Comparison of ENCODE assay signal across 13 cellular contexts in genomic region chr16:29192329-29193247, GRCh38.
DNase-seq lines count a peak whose midpoint lies in the region; ATAC-seq and TF ChIP-seq lines count a peak whose summit lies in the region.
"Had no signal": no experiment of that assay in that cellular context is flagged by ENCODE, and none has a peak within 500 bp of the region (broad histone marks: within the 10 kb centered on the region; RNA-seq: fewer than 3 reads in every experiment).

No MANE protein-coding gene starts in this region.

- ATAC-seq in WTC11: no peak
- ATAC-seq: effector memory CD8-positive, alpha-beta T cell; mucosa of descending colon had no signal

- H3K27me3 Mint-ChIP-seq in nephron progenitor cell (ENCODE audit: low read depth, poor library complexity): peaks cover 7% of the 10 kb centered on the region
- peaks cover 0 to 2% of the 10 kb centered on the region in 2 donors for H3K27me3 Mint-ChIP-seq in CD8-positive, alpha-beta memory T cell
- no peaks in the 10 kb centered on the region for H3K27me3 Mint-ChIP-seq in WTC11 (ENCODE audit: low read depth)
- H3K27me3 Mint-ChIP-seq: effector memory CD8-positive, alpha-beta T cell had no signal

- TF ChIP-seq EP300 in ovary (IDR thresholded peaks at IDR 0.05): no peak

- H3K4me3 ChIP-seq in cardiac fibroblast (replicated peaks in 1 of 2; ENCODE audit: low read depth in 2 of 2, low read length in 2 of 2) (no peak overlapping the region), ovary (no peak overlapping the region)
- H3K4me3 ChIP-seq in CD8-positive, alpha-beta memory T cell (ENCODE audit: low read length): no peak overlapping the region
- H3K4me3 ChIP-seq: GM23248, mucosa of descending colon had no signal

- H3K36me3 ChIP-seq in ovary: no peaks in the 10 kb centered on the region
- H3K36me3 ChIP-seq in CD8-positive, alpha-beta memory T cell (ENCODE audit: insufficient read depth, low read length): no peaks in the 10 kb centered on the region

- TF ChIP-seq CTCF in GM13977 (IDR thresholded peaks at IDR 0.05; ENCODE audit: extremely low read depth, insufficient read depth, missing control alignments): peak; percentile 19
- peak; percentile 8 for TF ChIP-seq CTCF in cardiac fibroblast (IDR thresholded peaks at IDR 0.05; ENCODE audit: low read depth, low read length)
- no peak for TF ChIP-seq CTCF in ovary (IDR thresholded peaks at IDR 0.05)
- TF ChIP-seq CTCF in nephron progenitor cell (IDR thresholded peaks at IDR 0.05): no peak
- TF ChIP-seq CTCF in WTC11 (IDR thresholded peaks at IDR 0.05): no peak

- peaks cover 4% of the 10 kb centered on the region for H3K4me1 ChIP-seq in ovary (ENCODE audit: insufficient read depth)
- no peaks in the 10 kb centered on the region for H3K4me1 ChIP-seq in CD8-positive, alpha-beta memory T cell (ENCODE audit: insufficient read depth, low read length)

- CTCF ChIA-PET in CD8-positive, alpha-beta memory T cell (lab: Charles Lee): no interaction called here
- CTCF ChIA-PET in WTC11 (lab: Charles Lee): no interaction called here

- H3K27ac Mint-ChIP-seq in nephron progenitor cell (no peak overlapping the region), WTC11 (no peak overlapping the region)
- H3K27ac Mint-ChIP-seq in CD8-positive, alpha-beta memory T cell: no peak overlapping the region
- H3K27ac Mint-ChIP-seq: effector memory CD8-positive, alpha-beta T cell had no signal

- H3K36me3 Mint-ChIP-seq in nephron progenitor cell (ENCODE audit: low read depth): no peaks in the 10 kb centered on the region
- peaks cover 0 to 22% (median 5%) of the 10 kb centered on the region in 3 donors for H3K36me3 Mint-ChIP-seq in CD8-positive, alpha-beta memory T cell
- H3K36me3 Mint-ChIP-seq in WTC11: no peaks in the 10 kb centered on the region

- WGBS in ovary, 3 donors: 87% methylated on average over 17 of the region's 17 CpGs

- H3K4me3 Mint-ChIP-seq in nephron progenitor cell (no peak overlapping the region), WTC11 (no peak overlapping the region)
- no peak overlapping the region for H3K4me3 Mint-ChIP-seq in CD8-positive, alpha-beta memory T cell
- H3K4me3 Mint-ChIP-seq: effector memory CD8-positive, alpha-beta T cell had no signal

- peak; percentile 25 for DNase-seq in activated CD4-positive, CD25-positive, alpha-beta regulatory T cell treated with anti-CD3 and anti-CD28 coated beads, Interleukin-2, amount 50 U/mL, for 72 hours
- DNase-seq in activated CD4-positive, CD25-positive, alpha-beta regulatory T cell (lab: John Stamatoyannopoulos, UW): no peak
- DNase-seq in GM13977 (ENCODE audit: low spot score) (no peak), cardiac fibroblast (ENCODE audit: low read depth in 2 of 2) (no peak), ovary (peak in 3 of 5 donors; percentile 34 to 47 (median 47)), nephron progenitor cell (no peak), WTC11 (ENCODE audit: low spot score) (no peak)
- DNase-seq in CD8-positive, alpha-beta memory T cell: no peak
- DNase-seq: effector memory CD8-positive, alpha-beta T cell; GM23248; NCI-H2171 treated with DMSO at 0.1 percent for 48 hours had no signal

- H3K27me3 ChIP-seq in ovary: no peaks in the 10 kb centered on the region
- no peaks in the 10 kb centered on the region for H3K27me3 ChIP-seq in CD8-positive, alpha-beta memory T cell (ENCODE audit: insufficient read depth, low read length, poor library complexity, severe bottlenecking)

- POLR2A ChIA-PET in CD8-positive, alpha-beta memory T cell (lab: Charles Lee): no interaction called here
- POLR2A ChIA-PET in WTC11 (lab: Charles Lee): no interaction called here

- H3K4me1 Mint-ChIP-seq in nephron progenitor cell: peaks cover 22% of the 10 kb centered on the region
- H3K4me1 Mint-ChIP-seq in CD8-positive, alpha-beta memory T cell: peaks cover 0 to 8% (median 0%) of the 10 kb centered on the region in 3 donors
- no peaks in the 10 kb centered on the region for H3K4me1 Mint-ChIP-seq in WTC11

- H3K9me3 Mint-ChIP-seq in nephron progenitor cell: no peaks in the 10 kb centered on the region
- H3K9me3 Mint-ChIP-seq in CD8-positive, alpha-beta memory T cell: no peaks in the 10 kb centered on the region
- H3K9me3 Mint-ChIP-seq in WTC11: peaks cover 4% of the 10 kb centered on the region; the same call in 1 of the 2 replicates
- H3K9me3 Mint-ChIP-seq: effector memory CD8-positive, alpha-beta T cell had no signal

- in situ Hi-C loops in GM13977 (cut with MboI; ENCODE audit: low pct_unique_long_range_greater_than_20kb, low sequenced_read_pairs, unreplicated experiment): no loop called here

- peak overlapping the region; percentile 51 to 70 for H3K27ac ChIP-seq in ovary
- H3K27ac ChIP-seq in CD8-positive, alpha-beta memory T cell (ENCODE audit: low read depth, low read length): no peak overlapping the region
- H3K27ac ChIP-seq: GM23248, RWPE1 had no signal

- TF ChIP-seq POLR2A in ovary (IDR thresholded peaks at IDR 0.05): no peak

- intact Hi-C loops in ovary (cut with DNase I): no loop called here

- H3K9me3 ChIP-seq in ovary: no peaks in the 10 kb centered on the region
- no peaks in the 10 kb centered on the region for H3K9me3 ChIP-seq in CD8-positive, alpha-beta memory T cell (ENCODE audit: low read length)
- H3K9me3 ChIP-seq: mucosa of descending colon had no signal

TF ChIP-seq in WTC11, 78 proteins besides CTCF, POLR2A, EP300 and RAD21:
- TF ChIP-seq ZBTB43 (CRISPR knock-in tag; IDR thresholded peaks at IDR 0.05): no peak
- no peak for TF ChIP-seq ATF3 (CRISPR knock-in tag; conservative IDR thresholded peaks at IDR 0.05)

Comparison
In these comparisons a context has a peak if more than half of its experiments do, and no peak if none do; other contexts are left out.
1. DNase-seq: peak in activated CD4-positive, CD25-positive, alpha-beta regulatory T cell treated with anti-CD3 and anti-CD28 coated beads, Interleukin-2, amount 50 U/mL, for 72 hours (single experiment) and ovary (3 of 5); none in activated CD4-positive, CD25-positive, alpha-beta regulatory T cell (0 of 4), GM13977 (single experiment), cardiac fibroblast (0 of 2), nephron progenitor cell (single experiment), CD8-positive, alpha-beta memory T cell (0 of 5) and WTC11 (single experiment).
2. CTCF ChIP-seq: peak in GM13977 (single experiment) and cardiac fibroblast (single experiment); none in ovary (0 of 3), nephron progenitor cell (single experiment) and WTC11 (single experiment).